In the genomic region with DNA sequence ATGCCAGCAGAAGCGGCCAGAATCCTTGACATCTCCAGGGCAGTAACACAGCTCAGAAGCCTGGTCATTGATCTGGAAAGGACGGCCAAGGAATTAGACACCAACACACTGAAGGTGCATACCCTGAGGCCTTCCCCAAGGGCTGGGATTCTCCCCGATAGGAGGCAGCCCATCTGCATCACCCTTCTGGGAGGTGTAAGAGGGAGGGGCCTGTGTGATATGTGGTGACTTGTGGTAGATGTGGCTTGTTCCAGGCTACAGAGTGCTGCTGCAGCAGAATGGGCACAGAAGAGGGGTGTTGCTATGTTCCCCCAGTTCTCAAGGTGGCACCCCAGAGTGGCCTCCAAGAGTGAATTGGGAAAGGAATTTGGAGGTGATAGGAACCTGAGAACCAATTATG, we compare ENCODE assay signal across 27 cellular contexts. TPM values are rescaled to one million over a fixed set of nuclear protein-coding genes. Genes with fewer than 3 reads are reported as not detected.
"Had no signal": no experiment of that assay in that cellular context is flagged by ENCODE, and none has a peak within 500 bp of the region (broad histone marks: within the 10 kb centered on the region; RNA-seq: fewer than 3 reads in every experiment).

No MANE protein-coding gene starts in this region.

- H3K4me3 Mint-ChIP-seq: activated B cell treated with CpG ODN at 0.5 μM for 24 hours; activated CD4-positive, alpha-beta T cell treated with anti-CD3 and anti-CD28 coated beads for 36 hours; mesothelial cell of epicardium; nephron had no signal

- H3K4me1 Mint-ChIP-seq: activated B cell treated with CpG ODN at 0.5 μM for 24 hours; activated CD4-positive, alpha-beta T cell treated with anti-CD3 and anti-CD28 coated beads for 36 hours; mesothelial cell of epicardium; nephron had no signal

- ATAC-seq: activated CD4-positive, alpha-beta T cell treated with anti-CD3 and anti-CD28 coated beads for 36 hours; body of pancreas; heart left ventricle; left ventricle myocardium superior had no signal

- H3K36me3 ChIP-seq: cardiac muscle cell, heart left ventricle, stomach, suprapubic skin, tibial nerve had no signal

- H3K27me3 ChIP-seq: body of pancreas had no signal

- DNase-seq: activated B cell treated with CpG ODN at 0.5 μM for 24 hours; activated CD4-positive, alpha-beta T cell treated with anti-CD3 and anti-CD28 coated beads for 36 hours; activated CD4-positive, alpha-beta T cell treated with anti-CD3 and anti-CD28 coated beads, Interleukin-2, amount 50 U/mL, for 4 hours; activated T-cell treated with anti-CD3 and anti-CD28 coated beads for 4 hours; anterior cingulate cortex; body of pancreas; cortex of kidney; heart left ventricle; left ventricle myocardium superior; mammary epithelial cell; right cardiac atrium; stimulated activated CD4-positive, alpha-beta T cell treated with anti-CD3 and anti-CD28 coated beads, Interleukin-12 subunit alpha, Interleukin-12 subunit beta, amount 100 ng/mL, for 4 hours; stomach; T-helper 1 cell; T-helper 9 cell had no signal

- H3K27ac ChIP-seq: body of pancreas, cardiac muscle cell, epithelial cell of prostate, heart left ventricle, parathyroid adenoma, stomach, suprapubic skin, tibial nerve had no signal

- H3K36me3 Mint-ChIP-seq: mesothelial cell of epicardium had no signal

- H3K9ac ChIP-seq: parathyroid adenoma had no signal

- H3K4me1 ChIP-seq: body of pancreas, heart left ventricle, parathyroid adenoma, stomach, suprapubic skin, tibial nerve had no signal

- H3K27ac Mint-ChIP-seq: activated B cell treated with CpG ODN at 0.5 μM for 24 hours; activated CD4-positive, alpha-beta T cell treated with anti-CD3 and anti-CD28 coated beads for 36 hours; mesothelial cell of epicardium; nephron had no signal

- H3K9me3 ChIP-seq: body of pancreas, heart left ventricle, stomach, suprapubic skin, tibial nerve had no signal

- H2AFZ ChIP-seq: parathyroid adenoma had no signal

- H3K9me3 Mint-ChIP-seq: activated B cell treated with CpG ODN at 0.5 μM for 24 hours, mesothelial cell of epicardium had no signal

- H3K4me3 ChIP-seq: body of pancreas, cardiac muscle cell, heart left ventricle, stomach, suprapubic skin, tibial nerve had no signal

RNA-seq across cellular contexts. Expression of gene TRIM40, which starts 11.2 kb away (rescaled TPM):
- total RNA-seq: activated B cell treated with CpG ODN at 0.5 μM for 24 hours; activated CD4-positive, alpha-beta T cell treated with anti-CD3 and anti-CD28 coated beads for 36 hours; body of pancreas; cardiac muscle cell; cerebellum; fibroblast of villous mesenchyme; heart left ventricle; left ventricle myocardium superior; mammary epithelial cell; mesothelial cell of epicardium; pulmonary artery endothelial cell; right cardiac atrium; skeletal muscle tissue; stomach; suprapubic skin; tibial nerve; urinary bladder had no signal
- polyA plus RNA-seq: cardiac muscle cell, heart left ventricle, mammary epithelial cell, right cardiac atrium, stomach, urinary bladder had no signal

RNA-seq across cellular contexts. Expression of gene TRIM10, which starts 13.9 kb away (rescaled TPM):
- total RNA-seq: activated B cell treated with CpG ODN at 0.5 μM for 24 hours, body of pancreas, cardiac muscle cell, fibroblast of villous mesenchyme, heart left ventricle, left ventricle myocardium superior, mammary epithelial cell, mesothelial cell of epicardium, pulmonary artery endothelial cell, right cardiac atrium, tibial nerve had no signal
- polyA plus RNA-seq: cardiac muscle cell, heart left ventricle, mammary epithelial cell, right cardiac atrium, stomach, urinary bladder had no signal

RNA-seq across cellular contexts. Expression of gene TRIM15, which starts 16.2 kb away (rescaled TPM):
- total RNA-seq: activated B cell treated with CpG ODN at 0.5 μM for 24 hours, cardiac muscle cell, cerebellum, fibroblast of villous mesenchyme, heart left ventricle, left ventricle myocardium superior, mammary epithelial cell, mesothelial cell of epicardium, pulmonary artery endothelial cell, right cardiac atrium, skeletal muscle tissue, tibial nerve, urinary bladder had no signal
- polyA plus RNA-seq: cardiac muscle cell, heart left ventricle, right cardiac atrium, urinary bladder had no signal

RNA-seq across cellular contexts. Expression of gene TRIM31, which starts 34.2 kb away (rescaled TPM):
- total RNA-seq: activated B cell treated with CpG ODN at 0.5 μM for 24 hours; activated CD4-positive, alpha-beta T cell treated with anti-CD3 and anti-CD28 coated beads for 36 hours; cardiac muscle cell; cerebellum; fibroblast of villous mesenchyme; heart left ventricle; left ventricle myocardium superior; mammary epithelial cell; mesothelial cell of epicardium; pulmonary artery endothelial cell; right cardiac atrium; skeletal muscle tissue; tibial nerve had no signal
- polyA plus RNA-seq: cardiac muscle cell, heart left ventricle, right cardiac atrium had no signal
